ENCODE assay signal across 21 cellular contexts in genomic region chr2:102022884-102023539, GRCh38. TPM values are rescaled to one million over a fixed set of nuclear protein-coding genes. Genes with fewer than 3 reads are reported as not detected.
"Had no signal": no experiment of that assay in that cellular context is flagged by ENCODE, and none has a peak within 500 bp of the region (broad histone marks: within the 10 kb centered on the region; RNA-seq: fewer than 3 reads in every experiment).

No MANE protein-coding gene starts in this region.

- H3K36me3 ChIP-seq: colonic mucosa had no signal

- H3K36me3 Mint-ChIP-seq: activated CD8-positive, alpha-beta memory T cell treated with anti-CD3 and anti-CD28 coated beads, Interleukin-2, amount 10 ng/mL, durations not matched to agents 7 days and 5 days; mesothelial cell of epicardium; natural killer cell treated with Interleukin-12 subunit alpha and Interleukin-12 subunit beta and Interleukin-15 and Interleukin-18, amount 100 ng/mL, for 72 hours; type B pancreatic cell had no signal

- H2AFZ ChIP-seq: parathyroid adenoma had no signal

- H3K27me3 ChIP-seq: colonic mucosa had no signal

- H3K9me3 ChIP-seq: colonic mucosa had no signal

- H3K4me3 Mint-ChIP-seq: activated CD8-positive, alpha-beta memory T cell treated with anti-CD3 and anti-CD28 coated beads, Interleukin-2, amount 10 ng/mL, durations not matched to agents 7 days and 5 days; activated naive CD8-positive, alpha-beta T cell treated with anti-CD3 and anti-CD28 coated beads, Interleukin-2, amount 50 U/mL, for 24 hours; central memory CD8-positive, alpha-beta T cell; mesothelial cell of epicardium; natural killer cell treated with Interleukin-12 subunit alpha and Interleukin-12 subunit beta and Interleukin-15 and Interleukin-18, amount 100 ng/mL, for 72 hours; stimulated activated naive CD8-positive, alpha-beta T cell treated with anti-CD3 and anti-CD28 coated beads, Interleukin-15, Interleukin-2, amounts not matched to agents 100 ng/mL and 50 ng/mL, for 24 hours; T-helper 1 cell treated with Interleukin-12 subunit alpha and Interleukin-12 subunit beta and Interleukin-4 antibody, amounts not matched to agents 30 μg/mL and 1 μg/mL, for 36 hours; type B pancreatic cell had no signal

- H3K27ac ChIP-seq: parathyroid adenoma had no signal

- H3K4me1 ChIP-seq: colonic mucosa had no signal

- ATAC-seq: activated CD8-positive, alpha-beta memory T cell treated with anti-CD3 and anti-CD28 coated beads, Interleukin-2, amount 10 ng/mL, durations not matched to agents 7 days and 5 days; activated naive CD8-positive, alpha-beta T cell treated with anti-CD3 and anti-CD28 coated beads, Interleukin-2, amount 50 U/mL, for 24 hours; left colon; natural killer cell treated with Interleukin-12 subunit alpha and Interleukin-12 subunit beta and Interleukin-15 and Interleukin-18, amount 100 ng/mL, for 72 hours had no signal

- DNase-seq: activated CD4-positive, alpha-beta T cell treated with anti-CD3 and anti-CD28 coated beads for 1 hour; activated CD4-positive, alpha-beta T cell treated with anti-CD3 and anti-CD28 coated beads, Interleukin-2, amount 50 U/mL, for 48 hours; activated CD8-positive, alpha-beta memory T cell treated with anti-CD3 and anti-CD28 coated beads, Interleukin-2, amount 10 ng/mL, durations not matched to agents 7 days and 5 days; activated naive CD4-positive, alpha-beta T cell treated with Interleukin-2 at 50 U/mL for 16 hours; activated naive CD8-positive, alpha-beta T cell treated with anti-CD3 and anti-CD28 coated beads, Interleukin-2, amount 50 U/mL, for 24 hours; aorta; colonic mucosa; erythroblast; foreskin melanocyte; glutamatergic neuron; hippocampal formation; left colon; stimulated activated CD4-positive, alpha-beta T cell treated with anti-CD3 and anti-CD28 coated beads, Interleukin-2, amount 100 ng/mL, for 24 hours had no signal

- H3K9ac ChIP-seq: parathyroid adenoma had no signal

- H3K9me3 Mint-ChIP-seq: activated naive CD8-positive, alpha-beta T cell treated with anti-CD3 and anti-CD28 coated beads, Interleukin-2, amount 50 U/mL, for 24 hours; central memory CD8-positive, alpha-beta T cell; mesothelial cell of epicardium; natural killer cell treated with Interleukin-12 subunit alpha and Interleukin-12 subunit beta and Interleukin-15 and Interleukin-18, amount 100 ng/mL, for 72 hours; stimulated activated naive CD8-positive, alpha-beta T cell treated with anti-CD3 and anti-CD28 coated beads, Interleukin-15, Interleukin-2, amounts not matched to agents 100 ng/mL and 50 ng/mL, for 24 hours; T-helper 1 cell treated with Interleukin-12 subunit alpha and Interleukin-12 subunit beta and Interleukin-4 antibody, amounts not matched to agents 30 μg/mL and 1 μg/mL, for 36 hours; type B pancreatic cell had no signal

- H3K4me3 ChIP-seq: colonic mucosa, lung had no signal

- H3K27ac Mint-ChIP-seq: activated CD8-positive, alpha-beta memory T cell treated with anti-CD3 and anti-CD28 coated beads, Interleukin-2, amount 10 ng/mL, durations not matched to agents 7 days and 5 days; activated naive CD8-positive, alpha-beta T cell treated with anti-CD3 and anti-CD28 coated beads, Interleukin-2, amount 50 U/mL, for 24 hours; mesothelial cell of epicardium; stimulated activated naive CD8-positive, alpha-beta T cell treated with anti-CD3 and anti-CD28 coated beads, Interleukin-15, Interleukin-2, amounts not matched to agents 100 ng/mL and 50 ng/mL, for 24 hours; T-helper 1 cell treated with Interleukin-12 subunit alpha and Interleukin-12 subunit beta and Interleukin-4 antibody, amounts not matched to agents 30 μg/mL and 1 μg/mL, for 36 hours; type B pancreatic cell had no signal

- H3K79me2 ChIP-seq: parathyroid adenoma had no signal

RNA-seq across cellular contexts. Expression of gene IL1R2, which starts 31.3 kb away (rescaled TPM):
- total RNA-seq: mesothelial cell of epicardium; natural killer cell treated with Interleukin-12 subunit alpha and Interleukin-12 subunit beta and Interleukin-15 and Interleukin-18, amount 100 ng/mL, for 72 hours had no signal
